Comparison of ENCODE assay signal across 10 cellular contexts in the genomic region with DNA sequence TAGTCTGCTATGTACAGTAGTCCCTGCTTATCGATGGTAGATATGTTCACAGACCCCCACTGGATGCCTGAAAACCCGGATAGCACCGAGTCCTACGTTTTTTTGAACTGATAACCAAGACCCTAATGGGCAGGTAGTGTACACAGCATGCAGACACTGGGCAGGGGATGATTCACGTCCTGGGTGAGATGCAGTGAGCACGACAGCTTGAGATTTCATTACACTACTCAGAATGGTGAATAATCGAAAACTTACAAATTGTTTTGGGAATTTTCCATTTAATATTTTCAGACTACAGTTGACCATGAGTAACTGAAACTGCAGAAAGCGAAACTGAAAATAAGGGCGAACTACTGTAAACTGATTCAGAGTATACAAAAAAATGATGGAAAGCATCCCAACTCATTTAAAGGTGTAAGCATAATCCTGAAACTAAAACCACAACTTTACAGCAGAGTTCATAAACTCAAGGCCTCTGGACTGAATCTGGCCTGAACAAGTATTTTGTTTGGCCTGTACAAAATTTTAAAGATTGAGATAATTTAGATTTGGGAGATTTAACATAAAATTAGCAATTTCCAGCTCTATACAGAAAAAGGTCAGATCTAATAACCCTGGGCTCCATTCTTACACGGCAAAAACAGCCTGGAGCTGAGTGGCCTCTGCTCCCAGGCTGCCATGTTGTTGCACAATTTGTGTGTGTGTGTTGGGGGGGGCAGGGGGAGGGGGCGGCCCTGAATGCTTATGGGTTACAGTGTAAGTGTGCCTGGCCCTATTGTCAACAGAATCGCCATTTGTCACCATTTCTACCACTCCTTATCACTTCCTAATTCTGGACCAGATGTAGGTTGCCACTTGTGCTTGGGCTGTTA. TPM values are rescaled to one million over a fixed set of nuclear protein-coding genes. Genes with fewer than 3 reads are reported as not detected.
DNase-seq lines count a peak whose midpoint lies in the region; ATAC-seq and TF ChIP-seq lines count a peak whose summit lies in the region.
"Had no signal": no experiment of that assay in that cellular context is flagged by ENCODE, and none has a peak within 500 bp of the region (broad histone marks: within the 10 kb centered on the region; RNA-seq: fewer than 3 reads in every experiment).

No MANE protein-coding gene starts in this region.

- H3K36me3 ChIP-seq in mucosa of descending colon (ENCODE audit: low read depth) (no peaks in the 10 kb centered on the region), upper lobe of right lung (no peaks in the 10 kb centered on the region)
- H3K36me3 ChIP-seq: cardiac muscle cell had no signal

- DNase-seq in NOMO-1 (lab: John Stamatoyannopoulos, UW; ENCODE audit: unreplicated experiment in 2 of 2) = peak; percentile 2 to 13
- DNase-seq in NOMO-1 treated with dmso at 0.1 percent for 144 hours (lab: John Stamatoyannopoulos, UW; ENCODE audit: unreplicated experiment) = no peak
- peak; percentile 18 for DNase-seq in RWPE1 (ENCODE audit: low spot score)
- no peak for DNase-seq in chondrocyte (ENCODE audit: low spot score)
- no peak for DNase-seq in mucosa of descending colon
- no peak for DNase-seq in upper lobe of right lung
- DNase-seq in OCI-M2 (lab: John Stamatoyannopoulos, UW; ENCODE audit: unreplicated experiment) = no peak

- H3K27ac Mint-ChIP-seq in chondrocyte (ENCODE audit: unreplicated experiment) = peak overlapping the region; percentile 81

- CTCF ChIA-PET in RWPE1 (lab: Yijun Ruan, JAX) = no interaction called here

- H3K4me1 Mint-ChIP-seq in chondrocyte (ENCODE audit: low read depth) = peaks cover 27% of the 10 kb centered on the region

- POLR2A ChIA-PET in RWPE1 (lab: Yijun Ruan, JAX; ENCODE audit: low non-redundant PET) = interaction anchor here (0.6 kb wide), 1 partner anchor 87 kb away, joined by 7 read pairs; no protein-coding TSS in a partner anchor

- H3K27ac ChIP-seq in RWPE1 (peak overlapping the region; percentile 74), upper lobe of right lung (peak overlapping the region; percentile 78)
- H3K27ac ChIP-seq: C4-2B, cardiac muscle cell had no signal

- no peaks in the 10 kb centered on the region for H3K9me3 Mint-ChIP-seq in chondrocyte (ENCODE audit: low read depth)

- H3K36me3 Mint-ChIP-seq in chondrocyte (ENCODE audit: low read depth) = no peaks in the 10 kb centered on the region

- peak; percentile 61 for ATAC-seq in mucosa of descending colon
- ATAC-seq in upper lobe of right lung = peak; percentile 70
- ATAC-seq in GM19328 (IDR thresholded peaks at IDR 0.05; ENCODE audit: unreplicated experiment) = no peak

- peak overlapping the region; percentile 38 for H3K4me3 Mint-ChIP-seq in chondrocyte (ENCODE audit: unreplicated experiment)

- no peak overlapping the region for H3K4me3 ChIP-seq in mucosa of descending colon
- peak overlapping the region; percentile 46 for H3K4me3 ChIP-seq in upper lobe of right lung
- H3K4me3 ChIP-seq: cardiac muscle cell had no signal

- no peaks in the 10 kb centered on the region for H3K9me3 ChIP-seq in mucosa of descending colon
- no peaks in the 10 kb centered on the region for H3K9me3 ChIP-seq in upper lobe of right lung

- H3K27me3 Mint-ChIP-seq in chondrocyte (ENCODE audit: low read depth) = no peaks in the 10 kb centered on the region

- intact Hi-C loops in mucosa of descending colon (cut with DNase I, micrococcal nuclease) = no loop called here
- intact Hi-C loops in upper lobe of right lung (cut with DNase I) = no loop called here

- no peaks in the 10 kb centered on the region for H3K27me3 ChIP-seq in upper lobe of right lung
- H3K27me3 ChIP-seq: cardiac muscle cell had no signal

- H3K4me1 ChIP-seq in mucosa of descending colon (ENCODE audit: low read depth) (no peaks in the 10 kb centered on the region), upper lobe of right lung (peaks cover 5% of the 10 kb centered on the region)

- no peak for TF ChIP-seq CTCF in RWPE1 (conservative IDR thresholded peaks at IDR 0.05; ENCODE audit: low read depth)
- no peak for TF ChIP-seq CTCF in chondrocyte (IDR thresholded peaks at IDR 0.05)
- no peak for TF ChIP-seq CTCF in mucosa of descending colon (IDR thresholded peaks at IDR 0.05)
- TF ChIP-seq CTCF in upper lobe of right lung (IDR thresholded peaks at IDR 0.05) = no peak

RNA-seq across cellular contexts. Expression of gene RNF24, which starts 34.9 kb away (rescaled TPM):
- total RNA-seq in chondrocyte (13.3 to 22.4 TPM (median 18.9 TPM) in 3 replicates), mucosa of descending colon (1 to 10 TPM; 3.2 to 8.2 (median 7.5) TPM), upper lobe of right lung (24.5 TPM)

Comparison
In these comparisons a context has a peak if more than half of its experiments do, and no peak if none do; other contexts are left out.
1. DNase-seq: peak in NOMO-1 (2 of 2) and RWPE1 (single experiment); none in NOMO-1 treated with dmso at 0.1 percent for 144 hours (single experiment), chondrocyte (single experiment), mucosa of descending colon (0 of 3), upper lobe of right lung (single experiment) and OCI-M2 (single experiment).